1 cellular context compared by ENCODE assay signal in genomic region chr3:193716155-193716554, GRCh38.
A peak's percentile ranks its signal among the peaks of the same experiment; 100 is the strongest.
TF ChIP-seq lines count a peak whose summit lies in the region.

No MANE protein-coding gene starts in this region.

TF ChIP-seq in GM12878, 131 proteins besides CTCF, POLR2A, EP300 and RAD21 (continued from another document):
- no peak for TF ChIP-seq ZNF592 (IDR thresholded peaks at IDR 0.05)
- no peak for TF ChIP-seq POLR2AphosphoS2 (IDR thresholded peaks at IDR 0.05; ENCODE audit: low read depth, low read length)
- no peak for TF ChIP-seq ELK1 (IDR thresholded peaks at IDR 0.05; ENCODE audit: low read depth, low read length)
- no peak for TF ChIP-seq BRCA1 (IDR thresholded peaks at IDR 0.05; ENCODE audit: low read depth, low read length)
- peak; percentile 44; the same call in 1 of the 2 replicates for TF ChIP-seq SPI1 (IDR thresholded peaks at IDR 0.05; ENCODE audit: borderline replicate concordance, insufficient read depth, low read depth, low read length)
- TF ChIP-seq TCF7 (IDR thresholded peaks at IDR 0.05; ENCODE audit: borderline replicate concordance): no peak
